19 cellular contexts compared by ENCODE assay signal in genomic region chr5:23235246-23235645, GRCh38.
"Had no signal": no experiment of that assay in that cellular context is flagged by ENCODE, and none has a peak within 500 bp of the region (broad histone marks: within the 10 kb centered on the region; RNA-seq: fewer than 3 reads in every experiment).

No MANE protein-coding gene starts in this region.

- H3K4me1 ChIP-seq: gastrocnemius medialis, stomach, transverse colon had no signal

- H3K27ac ChIP-seq: dorsolateral prefrontal cortex, gastrocnemius medialis, neutrophil, skin epidermis, stomach, thoracic aorta, transverse colon had no signal

- H3K27ac Mint-ChIP-seq: naive thymus-derived CD8-positive, alpha-beta T cell; stimulated activated naive B cell treated with anti-CD40 and anti-IgM and Interleukin-4, amounts not matched to agents 10 μg/mL and 1 μg/mL and 100 μg/mL, for 72 hours had no signal

- H3K36me3 Mint-ChIP-seq: naive thymus-derived CD8-positive, alpha-beta T cell; stimulated activated naive B cell treated with anti-CD40 and anti-IgM and Interleukin-4, amounts not matched to agents 10 μg/mL and 1 μg/mL and 100 μg/mL, for 72 hours had no signal

- H3K4me3 Mint-ChIP-seq: naive thymus-derived CD8-positive, alpha-beta T cell; stimulated activated naive B cell treated with anti-CD40 and anti-IgM and Interleukin-4, amounts not matched to agents 10 μg/mL and 1 μg/mL and 100 μg/mL, for 72 hours had no signal

- ATAC-seq: esophagus mucosa; gastrocnemius medialis; left colon; mucosa of descending colon; naive thymus-derived CD8-positive, alpha-beta T cell; sciatic nerve; stimulated activated naive B cell treated with anti-CD40 and anti-IgM and Interleukin-4, amounts not matched to agents 10 μg/mL and 1 μg/mL and 100 μg/mL, for 72 hours had no signal

- H3K27me3 ChIP-seq: dorsolateral prefrontal cortex, gastrocnemius medialis, neutrophil, stomach, transverse colon had no signal

- H3K27me3 Mint-ChIP-seq: naive thymus-derived CD8-positive, alpha-beta T cell; stimulated activated naive B cell treated with anti-CD40 and anti-IgM and Interleukin-4, amounts not matched to agents 10 μg/mL and 1 μg/mL and 100 μg/mL, for 72 hours had no signal

- DNase-seq: cortex of kidney; dorsolateral prefrontal cortex; effector CD8-positive, alpha-beta T cell; gastrocnemius medialis; left colon; mucosa of descending colon; naive thymus-derived CD8-positive, alpha-beta T cell; posterior cingulate gyrus; stimulated activated CD4-positive, alpha-beta T cell treated with anti-CD3 and anti-CD28 coated beads, Interleukin-2, amount 100 ng/mL, for 24 hours; stimulated activated CD4-positive, alpha-beta T cell treated with anti-CD3 and anti-CD28 coated beads, Interleukin-4, amount 100 ng/mL, for 4 hours; stimulated activated naive B cell treated with anti-CD40 and anti-IgM and Interleukin-4, amounts not matched to agents 10 μg/mL and 1 μg/mL and 100 μg/mL, for 72 hours; stomach; substantia nigra; transverse colon had no signal

- H3K9me3 ChIP-seq: gastrocnemius medialis, mucosa of descending colon, neutrophil, stomach, thoracic aorta, transverse colon had no signal

- H3K4me1 Mint-ChIP-seq: naive thymus-derived CD8-positive, alpha-beta T cell; stimulated activated naive B cell treated with anti-CD40 and anti-IgM and Interleukin-4, amounts not matched to agents 10 μg/mL and 1 μg/mL and 100 μg/mL, for 72 hours had no signal

- H3K4me3 ChIP-seq: dorsolateral prefrontal cortex, gastrocnemius medialis, mucosa of descending colon, skin epidermis, stomach, thoracic aorta, transverse colon had no signal

- H3K36me3 ChIP-seq: gastrocnemius medialis, neutrophil, stomach, thoracic aorta, transverse colon had no signal
